1 cellular context compared by ENCODE assay signal in the genomic region with DNA sequence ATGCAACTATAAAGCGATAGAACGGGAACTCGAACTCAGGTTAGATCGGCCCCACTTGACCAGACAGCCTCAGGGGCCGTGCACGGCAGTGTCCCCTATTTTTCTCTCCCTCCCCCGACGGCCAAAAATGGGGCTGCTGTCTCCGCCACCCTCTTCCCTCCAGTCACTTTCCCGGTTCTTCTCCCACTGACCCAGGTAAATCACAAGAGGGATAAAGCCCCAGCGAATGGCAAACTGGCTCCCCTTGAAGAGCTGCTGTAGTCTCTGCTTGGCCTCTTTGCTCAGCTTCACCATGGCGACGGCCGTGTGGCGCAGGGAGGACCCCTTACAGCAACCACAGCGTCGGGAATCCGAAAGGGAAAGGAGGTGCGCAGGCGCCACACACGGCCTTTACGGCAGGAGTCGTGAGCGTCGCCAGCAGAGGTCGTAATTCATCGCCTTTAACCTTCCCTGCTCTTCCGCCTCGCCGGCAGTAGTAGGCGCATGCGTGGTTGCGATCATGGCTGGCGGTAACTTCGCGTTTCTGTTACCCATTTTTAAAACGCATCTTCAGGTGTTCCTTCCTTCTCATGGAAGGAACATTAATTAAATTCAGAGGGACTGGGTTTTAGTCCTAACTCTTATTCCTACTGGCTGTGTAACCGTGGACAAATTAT.
A peak's percentile ranks its signal among the peaks of the same experiment; 100 is the strongest.
TF ChIP-seq lines count a peak whose summit lies in the region.

TOMM7 (minus strand) TSS at position 364 of the 656 bp plus-strand sequence; CDS start at position 294, 70 bp downstream.

TF ChIP-seq in HepG2, 621 proteins besides CTCF, POLR2A, EP300 and RAD21 (continued from another document and continues in another):
- TF ChIP-seq FUBP1 (CRISPR knock-in tag; IDR thresholded peaks at IDR 0.05; ENCODE audit: borderline replicate concordance): 0 out of 2 replicates have a peak, but pooled peaks have one; percentile 37
- TF ChIP-seq ZNF567 (CRISPR knock-in tag; IDR thresholded peaks at IDR 0.05; ENCODE audit: borderline replicate concordance): no peak
- TF ChIP-seq CEBPB (IDR thresholded peaks at IDR 0.05; ENCODE audit: borderline replicate concordance, low read depth, low read length): no peak
- TF ChIP-seq HNF4A (CRISPR knock-in tag; IDR thresholded peaks at IDR 0.05): no peak
- no peak for TF ChIP-seq ATF7 (IDR thresholded peaks at IDR 0.05)
- no peak for TF ChIP-seq ATF7 (CRISPR knock-in tag; IDR thresholded peaks at IDR 0.05)
- no peak; the same call in 1 of the 2 replicates for TF ChIP-seq DNMT3B (CRISPR knock-in tag; conservative IDR thresholded peaks at IDR 0.05)
- TF ChIP-seq, protein P1, sequence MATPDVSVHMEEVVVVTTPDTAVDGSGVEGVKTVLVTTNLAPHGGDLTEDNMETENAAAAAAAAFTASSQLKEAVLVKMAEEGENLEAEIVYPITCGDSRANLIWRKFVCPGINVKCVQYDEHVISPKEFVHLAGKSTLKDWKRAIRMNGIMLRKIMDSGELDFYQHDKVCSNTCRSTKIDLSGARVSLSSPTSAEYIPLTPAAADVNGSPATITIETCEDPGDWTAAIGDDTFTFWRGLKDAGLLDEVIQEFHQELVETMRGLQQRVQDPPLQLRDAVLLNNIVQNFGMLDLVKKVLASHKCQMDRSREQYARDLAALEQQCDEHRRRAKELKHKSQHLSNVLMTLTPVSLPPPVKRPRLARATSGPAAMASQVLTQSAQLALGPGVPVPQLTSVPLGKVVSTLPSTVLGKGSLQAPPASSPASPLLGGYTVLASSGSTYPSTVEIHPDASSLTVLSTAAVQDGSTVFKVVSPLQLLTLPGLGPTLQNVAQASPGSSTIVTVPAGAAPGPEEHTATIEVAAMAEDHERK (CRISPR knock-in tag; IDR thresholded peaks at IDR 0.05; ENCODE audit: low read depth): 0 out of 2 replicates have a peak, but pooled peaks have one; percentile 46
- TF ChIP-seq ZNF280D (CRISPR knock-in tag; IDR thresholded peaks at IDR 0.05): 0 out of 2 replicates have a peak, but pooled peaks have one; percentile 19
- no peak for TF ChIP-seq ZNF773 (CRISPR knock-in tag; IDR thresholded peaks at IDR 0.05; ENCODE audit: borderline replicate concordance)
- TF ChIP-seq SOX6 (IDR thresholded peaks at IDR 0.05): no peak
- peak; percentile 50 for TF ChIP-seq SOX6 (CRISPR knock-in tag; IDR thresholded peaks at IDR 0.05)
- peak; percentile 60; the same call in 1 of the 2 replicates for TF ChIP-seq DR1 (CRISPR knock-in tag; IDR thresholded peaks at IDR 0.05)
- no peak for TF ChIP-seq HNRNPUL1 (IDR thresholded peaks at IDR 0.05; ENCODE audit: low read depth, low read length)
- TF ChIP-seq HMG20A (CRISPR knock-in tag; IDR thresholded peaks at IDR 0.05; ENCODE audit: borderline replicate concordance): no peak
- TF ChIP-seq ZNF121 (CRISPR knock-in tag; IDR thresholded peaks at IDR 0.05): peak; percentile 71
- no peak for TF ChIP-seq POLR2AphosphoS2 (IDR thresholded peaks at IDR 0.05; ENCODE audit: low read depth, low read length)
- 0 out of 2 replicates have a peak, but pooled peaks have one; percentile 43 for TF ChIP-seq ZNF276 (CRISPR knock-in tag; IDR thresholded peaks at IDR 0.05; ENCODE audit: low read depth)
- TF ChIP-seq, protein P2, sequence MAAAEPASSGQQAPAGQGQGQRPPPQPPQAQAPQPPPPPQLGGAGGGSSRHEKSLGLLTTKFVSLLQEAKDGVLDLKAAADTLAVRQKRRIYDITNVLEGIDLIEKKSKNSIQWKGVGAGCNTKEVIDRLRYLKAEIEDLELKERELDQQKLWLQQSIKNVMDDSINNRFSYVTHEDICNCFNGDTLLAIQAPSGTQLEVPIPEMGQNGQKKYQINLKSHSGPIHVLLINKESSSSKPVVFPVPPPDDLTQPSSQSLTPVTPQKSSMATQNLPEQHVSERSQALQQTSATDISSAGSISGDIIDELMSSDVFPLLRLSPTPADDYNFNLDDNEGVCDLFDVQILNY (CRISPR knock-in tag; conservative IDR thresholded peaks at IDR 0.05): no peak
- no peak for TF ChIP-seq ZFP41 (CRISPR knock-in tag; IDR thresholded peaks at IDR 0.05; ENCODE audit: borderline replicate concordance)
- TF ChIP-seq, protein P3, sequence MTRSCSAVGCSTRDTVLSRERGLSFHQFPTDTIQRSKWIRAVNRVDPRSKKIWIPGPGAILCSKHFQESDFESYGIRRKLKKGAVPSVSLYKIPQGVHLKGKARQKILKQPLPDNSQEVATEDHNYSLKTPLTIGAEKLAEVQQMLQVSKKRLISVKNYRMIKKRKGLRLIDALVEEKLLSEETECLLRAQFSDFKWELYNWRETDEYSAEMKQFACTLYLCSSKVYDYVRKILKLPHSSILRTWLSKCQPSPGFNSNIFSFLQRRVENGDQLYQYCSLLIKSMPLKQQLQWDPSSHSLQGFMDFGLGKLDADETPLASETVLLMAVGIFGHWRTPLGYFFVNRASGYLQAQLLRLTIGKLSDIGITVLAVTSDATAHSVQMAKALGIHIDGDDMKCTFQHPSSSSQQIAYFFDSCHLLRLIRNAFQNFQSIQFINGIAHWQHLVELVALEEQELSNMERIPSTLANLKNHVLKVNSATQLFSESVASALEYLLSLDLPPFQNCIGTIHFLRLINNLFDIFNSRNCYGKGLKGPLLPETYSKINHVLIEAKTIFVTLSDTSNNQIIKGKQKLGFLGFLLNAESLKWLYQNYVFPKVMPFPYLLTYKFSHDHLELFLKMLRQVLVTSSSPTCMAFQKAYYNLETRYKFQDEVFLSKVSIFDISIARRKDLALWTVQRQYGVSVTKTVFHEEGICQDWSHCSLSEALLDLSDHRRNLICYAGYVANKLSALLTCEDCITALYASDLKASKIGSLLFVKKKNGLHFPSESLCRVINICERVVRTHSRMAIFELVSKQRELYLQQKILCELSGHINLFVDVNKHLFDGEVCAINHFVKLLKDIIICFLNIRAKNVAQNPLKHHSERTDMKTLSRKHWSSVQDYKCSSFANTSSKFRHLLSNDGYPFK (CRISPR knock-in tag; IDR thresholded peaks at IDR 0.05; ENCODE audit: borderline replicate concordance): peak; percentile 99
- TF ChIP-seq PHF20 (CRISPR knock-in tag; IDR thresholded peaks at IDR 0.05): peak; percentile 95
- peak; percentile 92 for TF ChIP-seq ZNF777 (CRISPR knock-in tag; IDR thresholded peaks at IDR 0.05)
- no peak for TF ChIP-seq EEA1 (CRISPR knock-in tag; IDR thresholded peaks at IDR 0.05; ENCODE audit: borderline replicate concordance)
- TF ChIP-seq ZNF263 (CRISPR knock-in tag; IDR thresholded peaks at IDR 0.05): peak; percentile 71; the same call in 1 of the 2 replicates
- TF ChIP-seq HNF1A (IDR thresholded peaks at IDR 0.05; ENCODE audit: low read depth): no peak
- no peak; the same call in 1 of the 2 replicates for TF ChIP-seq HNF1A (CRISPR knock-in tag; IDR thresholded peaks at IDR 0.05; ENCODE audit: borderline replicate concordance)
- TF ChIP-seq ZNF512 (CRISPR knock-in tag; IDR thresholded peaks at IDR 0.05): no peak
- TF ChIP-seq CC2D1A (CRISPR knock-in tag; IDR thresholded peaks at IDR 0.05): no peak
- TF ChIP-seq ZMAT3 (CRISPR knock-in tag; conservative IDR thresholded peaks at IDR 0.05): no peak
- TF ChIP-seq SP4 (CRISPR knock-in tag; IDR thresholded peaks at IDR 0.05): peak; percentile 69
- 0 out of 2 replicates have a peak, but pooled peaks have one; percentile 40 for TF ChIP-seq NCOA1 (CRISPR knock-in tag; IDR thresholded peaks at IDR 0.05)
- TF ChIP-seq TAF15 (IDR thresholded peaks at IDR 0.05; ENCODE audit: low read depth, low read length, poor library complexity, severe bottlenecking): no peak
- TF ChIP-seq REXO4 (CRISPR knock-in tag; IDR thresholded peaks at IDR 0.05; ENCODE audit: borderline replicate concordance): no peak
- TF ChIP-seq, protein P4, sequence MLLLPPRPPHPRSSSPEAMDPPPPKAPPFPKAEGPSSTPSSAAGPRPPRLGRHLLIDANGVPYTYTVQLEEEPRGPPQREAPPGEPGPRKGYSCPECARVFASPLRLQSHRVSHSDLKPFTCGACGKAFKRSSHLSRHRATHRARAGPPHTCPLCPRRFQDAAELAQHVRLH (CRISPR knock-in tag; IDR thresholded peaks at IDR 0.05; ENCODE audit: borderline replicate concordance, low read depth): no peak
- no peak for TF ChIP-seq RNF2 (conservative IDR thresholded peaks at IDR 0.05; ENCODE audit: low read depth)
- TF ChIP-seq KMT2A (CRISPR knock-in tag; IDR thresholded peaks at IDR 0.05): peak; percentile 95
- 0 out of 2 replicates have a peak, but pooled peaks have one; percentile 49 for TF ChIP-seq RFXAP (CRISPR knock-in tag; IDR thresholded peaks at IDR 0.05; ENCODE audit: borderline replicate concordance)
- no peak for TF ChIP-seq SMARCC2 (IDR thresholded peaks at IDR 0.05)
- TF ChIP-seq ZNF75D (CRISPR knock-in tag; IDR thresholded peaks at IDR 0.05; ENCODE audit: borderline replicate concordance): no peak
